Comparison of ENCODE assay signal across 21 cellular contexts in genomic region chr10:17880596-17880995, GRCh38.
"Had no signal": no experiment of that assay in that cellular context is flagged by ENCODE, and none has a peak within 500 bp of the region (broad histone marks: within the 10 kb centered on the region; RNA-seq: fewer than 3 reads in every experiment).

No MANE protein-coding gene starts in this region.

- DNase-seq: cerebellar nuclear complex; dermis blood vessel endothelial cell; endodermal cell; erythroblast; foreskin keratinocyte; head of caudate nucleus; hippocampal formation; kidney glomerular epithelial cell; mammary epithelial cell; mucosa of descending colon; naive thymus-derived CD8-positive, alpha-beta T cell; posterior cingulate gyrus; stimulated activated CD4-positive, alpha-beta T cell treated with anti-CD3 and anti-CD28 coated beads, Interleukin-2, amount 100 ng/mL, for 24 hours; stimulated activated naive CD4-positive, alpha-beta T cell; thyroid gland had no signal

- H3K27me3 Mint-ChIP-seq: type B pancreatic cell had no signal

- H3K9me3 ChIP-seq: mucosa of descending colon, neutrophil, suprapubic skin, thyroid gland had no signal

- ATAC-seq: foreskin keratinocyte; mucosa of descending colon; naive thymus-derived CD8-positive, alpha-beta T cell; sciatic nerve had no signal

- H3K27me3 ChIP-seq: neutrophil, suprapubic skin, thyroid gland had no signal

- H3K36me3 Mint-ChIP-seq: naive thymus-derived CD8-positive, alpha-beta T cell; type B pancreatic cell had no signal

- H3K27ac Mint-ChIP-seq: endodermal cell; naive thymus-derived CD8-positive, alpha-beta T cell; type B pancreatic cell had no signal

- H3K4me3 Mint-ChIP-seq: endodermal cell; naive thymus-derived CD8-positive, alpha-beta T cell; type B pancreatic cell had no signal

- H3K4me3 ChIP-seq: mucosa of descending colon, skin epidermis, suprapubic skin, thyroid gland had no signal

- H3K4me1 Mint-ChIP-seq: endodermal cell; naive thymus-derived CD8-positive, alpha-beta T cell had no signal

- H3K4me1 ChIP-seq: foreskin keratinocyte, suprapubic skin, thyroid gland had no signal

- FAIRE-seq: urothelium cell line had no signal

- H3K36me3 ChIP-seq: neutrophil, suprapubic skin, thyroid gland had no signal
